In genomic region chr1:233254039-233254362, GRCh38 we compare ENCODE assay signal across 18 cellular contexts. TPM values are rescaled to one million over a fixed set of nuclear protein-coding genes. Genes with fewer than 3 reads are reported as not detected.
DNase-seq lines count a peak whose midpoint lies in the region; ATAC-seq and TF ChIP-seq lines count a peak whose summit lies in the region.
"Had no signal": no experiment of that assay in that cellular context is flagged by ENCODE, and none has a peak within 500 bp of the region (broad histone marks: within the 10 kb centered on the region; RNA-seq: fewer than 3 reads in every experiment).

No MANE protein-coding gene starts in this region.

- peaks cover 0 to 20% (median 4%) of the 10 kb centered on the region in 4 donors for H3K4me1 ChIP-seq in transverse colon

- H3K36me3 Mint-ChIP-seq in activated naive CD4-positive, alpha-beta T cell treated with anti-CD3 and anti-CD28 coated beads, Interleukin-2, amount 10 ng/mL, durations not matched to agents 7 days and 5 days, result peaks cover 46% of the 10 kb centered on the region
- H3K36me3 Mint-ChIP-seq in T-helper 17 cell (ENCODE audit: low read depth), result peaks cover 4% of the 10 kb centered on the region

- H3K4me1 Mint-ChIP-seq in activated naive CD4-positive, alpha-beta T cell treated with anti-CD3 and anti-CD28 coated beads, Interleukin-2, amount 10 ng/mL, durations not matched to agents 7 days and 5 days, result no peaks in the 10 kb centered on the region
- H3K4me1 Mint-ChIP-seq in T-helper 17 cell, result peaks cover 2% of the 10 kb centered on the region

- peak overlapping the region; percentile 19 for H3K27ac Mint-ChIP-seq in activated naive CD4-positive, alpha-beta T cell treated with anti-CD3 and anti-CD28 coated beads, Interleukin-2, amount 10 ng/mL, durations not matched to agents 7 days and 5 days
- H3K27ac Mint-ChIP-seq in T-helper 17 cell, result peak overlapping the region; percentile 37

- H3K4me3 ChIP-seq in transverse colon (no peak overlapping the region), dorsolateral prefrontal cortex (no peak overlapping the region)
- H3K4me3 ChIP-seq: BLaER1 treated with 17β-estradiol and CSF1 and Interleukin-3, amounts not matched to agents 10 nM and 100 nM; GM12878; HAP-1; MG63 had no signal

- CTCF ChIA-PET in activated naive CD4-positive, alpha-beta T cell treated with anti-CD3 and anti-CD28 coated beads, Interleukin-2, amount 10 ng/mL, durations not matched to agents 7 days and 5 days (lab: Charles Lee), result no interaction called here

- no peak for TF ChIP-seq POLR2A in transverse colon (IDR thresholded peaks at IDR 0.05)

- peak overlapping the region in 3 of 4 donors; percentile 31 to 56 (median 32) for H3K27ac ChIP-seq in transverse colon
- H3K27ac ChIP-seq in dorsolateral prefrontal cortex, result peak overlapping the region in 2 of 59 donors; percentile 21 to 30
- H3K27ac ChIP-seq: 22Rv1; BLaER1 treated with 17β-estradiol and CSF1 and Interleukin-3, amounts not matched to agents 10 nM and 100 nM had no signal

- in situ Hi-C loops in transverse colon (cut with MboI; ENCODE audit: low pct_ligation_motif_present in 1 of 4, low pct_unique_long_range_greater_than_20kb in 1 of 4, low sequenced_read_pairs in 3 of 4), result no loop called here

- intact Hi-C loops in transverse colon (cut with DNase I; ENCODE audit: low total_unique reads) (no loop called here), dorsolateral prefrontal cortex (cut with DNase I) (no loop called here)

- no peaks in the 10 kb centered on the region for H3K9me3 Mint-ChIP-seq in activated naive CD4-positive, alpha-beta T cell treated with anti-CD3 and anti-CD28 coated beads, Interleukin-2, amount 10 ng/mL, durations not matched to agents 7 days and 5 days

- DNase-seq in activated naive CD4-positive, alpha-beta T cell treated with anti-CD3 and anti-CD28 coated beads, Interleukin-2, amount 10 ng/mL, durations not matched to agents 7 days and 5 days, result no peak
- no peak for DNase-seq in activated naive CD4-positive, alpha-beta T cell treated with Interleukin-2 at 50 U/mL for 16 hours
- DNase-seq in T-helper 17 cell (no peak), left kidney (ENCODE audit: low read depth, low spot score) (peak; percentile 77), transverse colon (no peak), cerebellar cortex (ENCODE audit: low spot score) (no peak), dorsolateral prefrontal cortex (no peak)
- DNase-seq: COR-L47, KG1, MG63, NCI-H1105, NCI-H187, SK-N-SH had no signal

- no peak for TF ChIP-seq EP300 in transverse colon (IDR thresholded peaks at IDR 0.05; ENCODE audit: low read depth)

- H3K4me3 Mint-ChIP-seq in activated naive CD4-positive, alpha-beta T cell treated with anti-CD3 and anti-CD28 coated beads, Interleukin-2, amount 10 ng/mL, durations not matched to agents 7 days and 5 days, result no peak overlapping the region
- H3K4me3 Mint-ChIP-seq in T-helper 17 cell, result no peak overlapping the region

- TF ChIP-seq CTCF in transverse colon (IDR thresholded peaks at IDR 0.05), result no peak
- TF ChIP-seq CTCF in dorsolateral prefrontal cortex (IDR thresholded peaks at IDR 0.05 in 54 of 56, conservative IDR thresholded peaks at IDR 0.05 in 2 of 56; ENCODE audit: low read depth in 1 of 56, partially characterized antibody in 56 of 56), result no peak

- H3K36me3 ChIP-seq in transverse colon, result no peaks in the 10 kb centered on the region

- ATAC-seq in T-helper 17 cell (no peak), HG03342 (IDR thresholded peaks at IDR 0.05; ENCODE audit: unreplicated experiment) (no peak)
- ATAC-seq: GM12878 had no signal

- no peaks in the 10 kb centered on the region for H3K27me3 Mint-ChIP-seq in activated naive CD4-positive, alpha-beta T cell treated with anti-CD3 and anti-CD28 coated beads, Interleukin-2, amount 10 ng/mL, durations not matched to agents 7 days and 5 days
- no peaks in the 10 kb centered on the region for H3K27me3 Mint-ChIP-seq in T-helper 17 cell

- H3K9me3 ChIP-seq in T-helper 17 cell (ENCODE audit: control insufficient read depth, low read length, poor library complexity, severe bottlenecking) (no peaks in the 10 kb centered on the region), transverse colon (no peaks in the 10 kb centered on the region)
- H3K9me3 ChIP-seq: BLaER1 treated with 17β-estradiol and CSF1 and Interleukin-3, amounts not matched to agents 10 nM and 100 nM; HAP-1; MG63; SK-N-SH had no signal

- H3K27me3 ChIP-seq in transverse colon, result no peaks in the 10 kb centered on the region
- no peaks in the 10 kb centered on the region for H3K27me3 ChIP-seq in dorsolateral prefrontal cortex
- H3K27me3 ChIP-seq: BLaER1 treated with 17β-estradiol and CSF1 and Interleukin-3, amounts not matched to agents 10 nM and 100 nM; MG63 had no signal

RNA-seq across cellular contexts. Expression of gene PCNX2, which starts 41.5 kb away (rescaled TPM):
- total RNA-seq in T-helper 17 cell (10 to 100 TPM; 64.1 to 70.1 TPM), transverse colon (100 to 1,000 TPM in 1 of 4 donors, 10 to 100 TPM in 2, 1 to 10 TPM in 1; 6.8 to 518 (median 11.8) TPM), dorsolateral prefrontal cortex (100 to 1,000 TPM in 119 of 120 experiments, 10 to 100 TPM in 1; 85.7 to 219 (median 153) TPM)
